ENCODE assay signal across 20 cellular contexts in the genomic region with DNA sequence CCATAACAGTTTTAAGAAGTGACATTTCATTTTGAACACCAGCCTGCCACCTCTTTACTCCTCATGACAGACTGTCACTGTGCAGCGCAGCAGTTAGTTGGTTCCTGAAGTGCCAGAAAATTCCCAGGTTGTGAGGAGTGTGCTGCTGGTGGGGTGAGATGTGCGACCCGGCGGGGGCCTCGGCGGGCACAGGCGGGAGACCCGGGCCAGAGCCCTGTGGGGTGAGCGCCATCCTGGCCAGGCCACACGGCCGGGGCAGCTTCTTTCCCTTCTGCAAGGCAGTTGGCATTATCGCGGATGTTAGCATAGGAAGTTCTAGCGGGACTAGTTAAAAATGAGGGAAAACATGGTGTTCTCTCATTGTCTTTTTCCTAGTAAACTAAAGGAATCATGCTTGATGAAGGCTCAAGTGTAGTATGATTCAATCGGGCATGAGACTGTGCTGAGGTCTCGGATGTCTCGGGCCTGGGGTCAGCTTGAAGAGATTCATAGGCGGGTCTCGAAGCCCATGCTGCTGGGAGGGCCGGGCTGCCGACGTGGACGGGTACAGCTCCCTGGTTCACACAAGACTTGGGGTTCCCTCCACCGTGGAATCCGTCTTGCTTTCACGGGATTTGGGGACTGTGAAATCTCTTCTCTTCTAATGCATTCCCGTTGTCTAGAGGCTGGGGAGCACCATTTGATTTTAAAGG.
"Had no signal": no experiment of that assay in that cellular context is flagged by ENCODE, and none has a peak within 500 bp of the region (broad histone marks: within the 10 kb centered on the region; RNA-seq: fewer than 3 reads in every experiment).

No MANE protein-coding gene starts in this region.

- H3K79me2 ChIP-seq: parathyroid adenoma had no signal

- H3K27me3 ChIP-seq: dorsolateral prefrontal cortex, right lobe of liver, tibial artery, upper lobe of left lung, uterus had no signal

- H3K9me3 ChIP-seq: lower lobe of right lung, right lobe of liver, tibial artery, upper lobe of left lung, uterus had no signal

- H3K27ac Mint-ChIP-seq: naive thymus-derived CD8-positive, alpha-beta T cell; nephron progenitor cell; progenitor cell of endocrine pancreas had no signal

- H3K4me3 ChIP-seq: dorsolateral prefrontal cortex, lower lobe of right lung, right lobe of liver, smooth muscle cell, tibial artery, upper lobe of left lung, uterus had no signal

- H3K4me3 Mint-ChIP-seq: naive thymus-derived CD8-positive, alpha-beta T cell; nephron progenitor cell; stimulated activated naive CD8-positive, alpha-beta T cell treated with anti-CD3 and anti-CD28 coated beads, Interleukin-15, amount 100 ng/mL, for 72 hours had no signal

- H3K4me2 ChIP-seq: smooth muscle cell had no signal

- H3K36me3 ChIP-seq: lower lobe of right lung, uterus had no signal

- DNase-seq: effector CD4-positive, alpha-beta T cell; left ventricle myocardium superior; lower lobe of right lung; naive thymus-derived CD8-positive, alpha-beta T cell; nephron progenitor cell; occipital lobe; stimulated activated CD4-positive, alpha-beta T cell treated with anti-CD3 and anti-CD28 coated beads, Interleukin-12 subunit alpha, Interleukin-12 subunit beta, amount 100 ng/mL, for 4 hours; stimulated activated CD4-positive, alpha-beta T cell treated with anti-CD3 and anti-CD28 coated beads, Interleukin-1b, Interleukin-23, amount 100 ng/mL, for 48 hours; stimulated activated CD4-positive, alpha-beta T cell treated with anti-CD3 and anti-CD28 coated beads, Interleukin-4, amount 100 ng/mL, for 1 hour; stimulated activated CD8-positive, alpha-beta memory T cell treated with anti-CD3 and anti-CD28 coated beads, Interleukin-4, amount 100 ng/mL, for 48 hours; stimulated activated naive CD4-positive, alpha-beta T cell; stimulated activated naive CD8-positive, alpha-beta T cell treated with anti-CD3 and anti-CD28 coated beads, Interleukin-15, amount 100 ng/mL, for 72 hours; tibial artery; uterus had no signal

- H3K4me1 Mint-ChIP-seq: stimulated activated naive CD8-positive, alpha-beta T cell treated with anti-CD3 and anti-CD28 coated beads, Interleukin-15, amount 100 ng/mL, for 72 hours had no signal

- ATAC-seq: left ventricle myocardium superior; lower lobe of right lung; naive thymus-derived CD8-positive, alpha-beta T cell; stimulated activated naive CD8-positive, alpha-beta T cell treated with anti-CD3 and anti-CD28 coated beads, Interleukin-15, amount 100 ng/mL, for 72 hours had no signal

- H2AFZ ChIP-seq: parathyroid adenoma had no signal

- H3K4me1 ChIP-seq: parathyroid adenoma, right lobe of liver, upper lobe of left lung had no signal

- H3K27me3 Mint-ChIP-seq: naive thymus-derived CD8-positive, alpha-beta T cell; progenitor cell of endocrine pancreas; stimulated activated naive CD8-positive, alpha-beta T cell treated with anti-CD3 and anti-CD28 coated beads, Interleukin-15, amount 100 ng/mL, for 72 hours had no signal

- H3K27ac ChIP-seq: dorsolateral prefrontal cortex, lower lobe of right lung, parathyroid adenoma, right lobe of liver, tibial artery, upper lobe of left lung, uterus had no signal

- H3K9ac ChIP-seq: parathyroid adenoma had no signal
